In the genomic region with DNA sequence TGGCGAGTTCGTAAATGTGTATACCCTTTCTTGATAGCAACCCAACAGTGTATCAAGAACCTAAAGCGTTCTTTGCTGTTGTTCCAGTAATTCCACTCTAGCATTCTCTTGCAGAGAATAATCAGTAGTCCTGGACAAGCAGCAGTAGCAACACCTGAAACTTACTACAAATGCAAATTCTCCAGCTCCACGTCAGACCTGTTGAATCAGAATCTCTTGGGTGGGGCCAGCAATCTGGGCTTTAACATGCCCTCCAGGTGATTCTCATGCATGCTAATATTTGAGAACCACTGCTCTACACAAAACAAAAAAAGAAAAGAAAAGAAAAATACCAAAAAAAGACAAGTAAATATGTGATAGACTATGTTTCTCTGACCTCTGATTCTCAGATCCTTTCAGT, we compare ENCODE assay signal across 19 cellular contexts.
"Had no signal": no experiment of that assay in that cellular context is flagged by ENCODE, and none has a peak within 500 bp of the region (broad histone marks: within the 10 kb centered on the region; RNA-seq: fewer than 3 reads in every experiment).

No MANE protein-coding gene starts in this region.

- H3K27ac Mint-ChIP-seq: dendritic cell treated with granulocyte-macrophage colony-stimulating factor and Interleukin-4, amounts not matched to agents 40 ng/mL and 50 ng/mL, for 4 days; naive thymus-derived CD8-positive, alpha-beta T cell; neural progenitor cell; stimulated activated naive B cell treated with anti-CD40 and anti-IgM and Interleukin-4, amounts not matched to agents 10 μg/mL and 1 μg/mL and 100 μg/mL, for 72 hours; stimulated activated naive CD8-positive, alpha-beta T cell treated with anti-CD3 and anti-CD28 coated beads, Interleukin-15, amount 100 ng/mL, for 72 hours had no signal

- H3K27me3 ChIP-seq: heart left ventricle, neural progenitor cell, pancreas, testis, transverse colon had no signal

- H3K4me3 ChIP-seq: heart left ventricle, mucosa of descending colon, neural progenitor cell, pancreas, prostate gland, skin epidermis, testis, transverse colon had no signal

- H3K27ac ChIP-seq: heart left ventricle, neural progenitor cell, pancreas, prostate gland, skin epidermis, testis, transverse colon had no signal

- H3K36me3 ChIP-seq: neural progenitor cell, pancreas, prostate gland had no signal

- H3K4me1 Mint-ChIP-seq: neural progenitor cell; stimulated activated naive CD8-positive, alpha-beta T cell treated with anti-CD3 and anti-CD28 coated beads, Interleukin-15, amount 100 ng/mL, for 72 hours had no signal

- H3K4me2 ChIP-seq: neural progenitor cell had no signal

- H3K9me3 ChIP-seq: heart left ventricle, mucosa of descending colon, pancreas, prostate gland, testis, transverse colon had no signal

- H3K4me3 Mint-ChIP-seq: dendritic cell treated with granulocyte-macrophage colony-stimulating factor and Interleukin-4, amounts not matched to agents 40 ng/mL and 50 ng/mL, for 4 days; naive thymus-derived CD8-positive, alpha-beta T cell; neural progenitor cell; stimulated activated naive B cell treated with anti-CD40 and anti-IgM and Interleukin-4, amounts not matched to agents 10 μg/mL and 1 μg/mL and 100 μg/mL, for 72 hours; stimulated activated naive CD8-positive, alpha-beta T cell treated with anti-CD3 and anti-CD28 coated beads, Interleukin-15, amount 100 ng/mL, for 72 hours had no signal

- H3K4me1 ChIP-seq: neural progenitor cell, pancreas, prostate gland, testis, transverse colon had no signal

- H3K9ac ChIP-seq: neural progenitor cell had no signal

- H2AFZ ChIP-seq: neural progenitor cell had no signal

- H3K9me3 Mint-ChIP-seq: dendritic cell treated with granulocyte-macrophage colony-stimulating factor and Interleukin-4, amounts not matched to agents 40 ng/mL and 50 ng/mL, for 4 days; neural progenitor cell; stimulated activated naive B cell treated with anti-CD40 and anti-IgM and Interleukin-4, amounts not matched to agents 10 μg/mL and 1 μg/mL and 100 μg/mL, for 72 hours; stimulated activated naive CD8-positive, alpha-beta T cell treated with anti-CD3 and anti-CD28 coated beads, Interleukin-15, amount 100 ng/mL, for 72 hours had no signal

- DNase-seq: cerebellar nuclear complex; heart left ventricle; hippocampal formation; mucosa of descending colon; naive thymus-derived CD8-positive, alpha-beta T cell; nucleus accumbens; pancreas; stimulated activated CD4-positive, alpha-beta T cell treated with anti-CD3 and anti-CD28 coated beads, Interleukin-2, amount 100 ng/mL, for 24 hours; stimulated activated CD4-positive, alpha-beta T cell treated with anti-CD3 and anti-CD28 coated beads, Interleukin-4, amount 100 ng/mL, for 4 hours; stimulated activated naive B cell treated with anti-CD40 and anti-IgM and Interleukin-4, amounts not matched to agents 10 μg/mL and 1 μg/mL and 100 μg/mL, for 72 hours; stimulated activated naive CD8-positive, alpha-beta T cell treated with anti-CD3 and anti-CD28 coated beads, Interleukin-15, amount 100 ng/mL, for 72 hours; testis; transverse colon had no signal

- ATAC-seq: heart left ventricle; left lobe of liver; mucosa of descending colon; naive thymus-derived CD8-positive, alpha-beta T cell; pancreas; sciatic nerve; stimulated activated naive B cell treated with anti-CD40 and anti-IgM and Interleukin-4, amounts not matched to agents 10 μg/mL and 1 μg/mL and 100 μg/mL, for 72 hours; stimulated activated naive CD8-positive, alpha-beta T cell treated with anti-CD3 and anti-CD28 coated beads, Interleukin-15, amount 100 ng/mL, for 72 hours had no signal

- H3K36me3 Mint-ChIP-seq: naive thymus-derived CD8-positive, alpha-beta T cell; neural progenitor cell; stimulated activated naive B cell treated with anti-CD40 and anti-IgM and Interleukin-4, amounts not matched to agents 10 μg/mL and 1 μg/mL and 100 μg/mL, for 72 hours had no signal
